In genomic region chr3:121943434-121943833, GRCh38 we compare ENCODE assay signal across 25 cellular contexts. TPM values are rescaled to one million over a fixed set of nuclear protein-coding genes. Genes with fewer than 3 reads are reported as not detected.
A peak's percentile ranks its signal among the peaks of the same experiment; 100 is the strongest.
DNase-seq lines count a peak whose midpoint lies in the region; ATAC-seq and TF ChIP-seq lines count a peak whose summit lies in the region.
"Had no signal": no experiment of that assay in that cellular context is flagged by ENCODE, and none has a peak within 500 bp of the region (broad histone marks: within the 10 kb centered on the region; RNA-seq: fewer than 3 reads in every experiment).

No MANE protein-coding gene starts in this region.

- H3K27me3 Mint-ChIP-seq in type B pancreatic cell: no peaks in the 10 kb centered on the region
- H3K27me3 Mint-ChIP-seq in glutamatergic neuron (ENCODE audit: unreplicated experiment): no peaks in the 10 kb centered on the region
- H3K27me3 Mint-ChIP-seq: activated naive CD8-positive, alpha-beta T cell; stimulated activated naive CD8-positive, alpha-beta T cell treated with anti-CD3 and anti-CD28 coated beads, Interleukin-15, Interleukin-2, amounts not matched to agents 100 ng/mL and 50 ng/mL, for 24 hours had no signal

- H3K4me3 Mint-ChIP-seq in type B pancreatic cell (peak overlapping the region; percentile 18), glutamatergic neuron (ENCODE audit: unreplicated experiment) (no peak overlapping the region)
- H3K4me3 Mint-ChIP-seq: activated naive CD8-positive, alpha-beta T cell; natural killer cell; stimulated activated naive CD8-positive, alpha-beta T cell treated with anti-CD3 and anti-CD28 coated beads, Interleukin-15, Interleukin-2, amounts not matched to agents 100 ng/mL and 50 ng/mL, for 24 hours had no signal

- H3K36me3 Mint-ChIP-seq in type B pancreatic cell: peaks cover 10% of the 10 kb centered on the region
- no peaks in the 10 kb centered on the region for H3K36me3 Mint-ChIP-seq in glutamatergic neuron (ENCODE audit: unreplicated experiment)
- H3K36me3 Mint-ChIP-seq: natural killer cell had no signal

- H3K27ac ChIP-seq in foreskin keratinocyte: no peak overlapping the region
- H3K27ac ChIP-seq: BLaER1, skin epidermis, thoracic aorta had no signal

- no peaks in the 10 kb centered on the region for H3K9me3 Mint-ChIP-seq in type B pancreatic cell
- no peaks in the 10 kb centered on the region for H3K9me3 Mint-ChIP-seq in glutamatergic neuron (ENCODE audit: unreplicated experiment)
- H3K9me3 Mint-ChIP-seq: natural killer cell; stimulated activated naive CD8-positive, alpha-beta T cell treated with anti-CD3 and anti-CD28 coated beads, Interleukin-15, Interleukin-2, amounts not matched to agents 100 ng/mL and 50 ng/mL, for 24 hours had no signal

- intact Hi-C loops in posterior vena cava (cut with DNase I): no loop called here

- no peak for TF ChIP-seq CTCF in foreskin keratinocyte (conservative IDR thresholded peaks at IDR 0.05)
- no peak for TF ChIP-seq CTCF in type B pancreatic cell (conservative IDR thresholded peaks at IDR 0.05)
- TF ChIP-seq CTCF in glutamatergic neuron (IDR thresholded peaks at IDR 0.05; ENCODE audit: partially characterized antibody, unreplicated experiment): no peak

- no peak for ATAC-seq in foreskin keratinocyte
- ATAC-seq: left ventricle myocardium superior, natural killer cell had no signal

- H3K4me1 Mint-ChIP-seq in type B pancreatic cell (ENCODE audit: unreplicated experiment) (peaks cover 3% of the 10 kb centered on the region), glutamatergic neuron (ENCODE audit: low read depth, unreplicated experiment) (no peaks in the 10 kb centered on the region)
- H3K4me1 Mint-ChIP-seq: natural killer cell had no signal

- no peaks in the 10 kb centered on the region for H3K27me3 ChIP-seq in foreskin keratinocyte
- H3K27me3 ChIP-seq: BLaER1 had no signal

- peaks cover 11% of the 10 kb centered on the region for H3K4me1 ChIP-seq in foreskin keratinocyte
- H3K4me1 ChIP-seq: BLaER1, HAP-1 had no signal

- H3K27ac Mint-ChIP-seq in type B pancreatic cell (peak overlapping the region; percentile 83), glutamatergic neuron (ENCODE audit: unreplicated experiment) (no peak overlapping the region)
- H3K27ac Mint-ChIP-seq: activated naive CD8-positive, alpha-beta T cell; natural killer cell; stimulated activated naive CD8-positive, alpha-beta T cell treated with anti-CD3 and anti-CD28 coated beads, Interleukin-15, Interleukin-2, amounts not matched to agents 100 ng/mL and 50 ng/mL, for 24 hours had no signal

- DNase-seq in NCI-H510A treated with DMSO at 0.1 percent for 48 hours (lab: John Stamatoyannopoulos, UW) (peak; percentile 60), NCI-H510A (lab: John Stamatoyannopoulos, UW) (no peak), NCI-H69 (lab: John Stamatoyannopoulos, UW) (peak; percentile 5), foreskin keratinocyte (peak; percentile 16 to 27), type B pancreatic cell (ENCODE audit: extremely low spot score, unreplicated experiment) (no peak), amniotic stem cell (lab: John Stamatoyannopoulos, UW) (no peak), glutamatergic neuron (no peak), posterior vena cava (ENCODE audit: low spot score) (no peak)
- DNase-seq: activated effector memory CD4-positive, alpha-beta T cell treated with Interleukin-2 at 50 U/mL for 16 hours; cerebellar nuclear complex; DND-41; KBM-7; left ventricle myocardium superior; midbrain; MM.1S; natural killer cell; NCI-H1436; NCI-H2227 treated with DMSO at 0.1 percent for 48 hours; occipital lobe had no signal

RNA-seq across cellular contexts. Expression of gene SLC15A2, which starts 49.2 kb away (rescaled TPM):
- total RNA-seq in foreskin keratinocyte (1.0 and 1.5 TPM in 2 replicates), type B pancreatic cell (ENCODE audit: low replicate concordance) (3.4 and 4.9 TPM in 2 replicates), glutamatergic neuron (ENCODE audit: unreplicated experiment) (0.64 TPM), posterior vena cava (1 to 10 TPM; 2.0 to 2.1 TPM)
- 0.37 and 0.76 TPM in 2 replicates for polyA plus RNA-seq in foreskin keratinocyte

Comparison
In these comparisons a context has a peak if more than half of its experiments do, and no peak if none do; other contexts are left out.
1. DNase-seq: peak in NCI-H510A treated with DMSO at 0.1 percent for 48 hours (single experiment), NCI-H69 (single experiment) and foreskin keratinocyte (2 of 2); none in NCI-H510A (single experiment), type B pancreatic cell (single experiment), amniotic stem cell (single experiment), glutamatergic neuron (single experiment) and posterior vena cava (single experiment).